In the genomic region with DNA sequence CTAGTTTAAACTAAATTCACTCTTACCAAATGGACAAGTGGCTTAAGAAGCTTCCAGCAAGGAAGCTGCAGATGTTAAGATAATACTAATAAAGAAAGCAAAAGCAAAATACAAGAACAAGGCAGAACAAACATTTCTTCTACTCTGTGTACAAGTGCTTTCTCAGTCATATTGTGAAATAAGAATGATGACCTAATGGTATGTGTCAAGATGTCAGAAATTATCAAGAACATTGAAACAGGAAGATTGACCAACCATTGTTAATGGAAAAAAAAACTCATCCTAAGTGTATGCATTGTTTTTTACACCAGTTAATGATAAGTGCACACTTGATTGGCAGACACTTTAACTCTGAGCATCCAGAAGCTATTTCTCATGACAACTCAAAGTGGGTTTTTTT, we compare ENCODE assay signal across 12 cellular contexts.
DNase-seq lines count a peak whose midpoint lies in the region; ATAC-seq and TF ChIP-seq lines count a peak whose summit lies in the region.
"Had no signal": no experiment of that assay in that cellular context is flagged by ENCODE, and none has a peak within 500 bp of the region (broad histone marks: within the 10 kb centered on the region; RNA-seq: fewer than 3 reads in every experiment).

No MANE protein-coding gene starts in this region.

- H3K27me3 Mint-ChIP-seq in natural killer cell treated with Interleukin-12 subunit alpha and Interleukin-12 subunit beta and Interleukin-15 and Interleukin-18, amount 100 ng/mL, for 72 hours = peaks cover 0 to 2% of the 10 kb centered on the region in 2 donors
- no peaks in the 10 kb centered on the region for H3K27me3 Mint-ChIP-seq in natural killer cell (ENCODE audit: low read depth in 2 of 2)

- no peaks in the 10 kb centered on the region for H3K4me1 Mint-ChIP-seq in natural killer cell treated with Interleukin-12 subunit alpha and Interleukin-12 subunit beta and Interleukin-15 and Interleukin-18, amount 100 ng/mL, for 72 hours (ENCODE audit: low read depth in 2 of 2)
- no peaks in the 10 kb centered on the region for H3K4me1 Mint-ChIP-seq in natural killer cell

- TF ChIP-seq POLR2A in vagina (IDR thresholded peaks at IDR 0.05) = no peak

- H3K4me3 Mint-ChIP-seq in natural killer cell treated with Interleukin-12 subunit alpha and Interleukin-12 subunit beta and Interleukin-15 and Interleukin-18, amount 100 ng/mL, for 72 hours = no peak overlapping the region
- H3K4me3 Mint-ChIP-seq in natural killer cell = no peak overlapping the region

- TF ChIP-seq CTCF in natural killer cell (IDR thresholded peaks at IDR 0.05) (no peak), vagina (IDR thresholded peaks at IDR 0.05) (no peak)

- H3K27ac ChIP-seq in vagina = no peak overlapping the region
- H3K27ac ChIP-seq: tibial artery had no signal

- peaks cover 4% of the 10 kb centered on the region for H3K36me3 Mint-ChIP-seq in natural killer cell treated with Interleukin-12 subunit alpha and Interleukin-12 subunit beta and Interleukin-15 and Interleukin-18, amount 100 ng/mL, for 72 hours
- H3K36me3 Mint-ChIP-seq in natural killer cell = no peaks in the 10 kb centered on the region

- H3K9me3 ChIP-seq in vagina = no peaks in the 10 kb centered on the region

- no peak for DNase-seq in natural killer cell treated with Interleukin-12 subunit alpha and Interleukin-12 subunit beta and Interleukin-15 and Interleukin-18, amount 100 ng/mL, for 72 hours (ENCODE audit: low spot score)
- DNase-seq in natural killer cell (no peak), MV-4-11 (lab: John Stamatoyannopoulos, UW) (peak; percentile 56), vagina (ENCODE audit: extremely low spot score in 2 of 2) (no peak), germinal center (ENCODE audit: low spot score) (no peak), NCI-H2171 (lab: John Stamatoyannopoulos, UW) (no peak), cardiac septum (ENCODE audit: low spot score) (no peak)
- DNase-seq: Kasumi-1, T-helper 1 cell, tibial artery had no signal

- H3K27me3 ChIP-seq in vagina = no peaks in the 10 kb centered on the region
- H3K27me3 ChIP-seq: tibial artery had no signal

- no peaks in the 10 kb centered on the region for H3K36me3 ChIP-seq in vagina
- H3K36me3 ChIP-seq: tibial artery had no signal

- intact Hi-C loops in natural killer cell (cut with micrococcal nuclease) (no loop called here), vagina (cut with DNase I) (no loop called here), cardiac septum (cut with DNase I) (no loop called here)

- H3K9me3 Mint-ChIP-seq in natural killer cell treated with Interleukin-12 subunit alpha and Interleukin-12 subunit beta and Interleukin-15 and Interleukin-18, amount 100 ng/mL, for 72 hours = peaks cover 4% of the 10 kb centered on the region
- H3K9me3 Mint-ChIP-seq in natural killer cell = peaks cover 3 to 12% of the 10 kb centered on the region in 2 donors

- H3K4me1 ChIP-seq in vagina = no peaks in the 10 kb centered on the region
- H3K4me1 ChIP-seq: tibial artery had no signal

- ATAC-seq in natural killer cell treated with Interleukin-12 subunit alpha and Interleukin-12 subunit beta and Interleukin-15 and Interleukin-18, amount 100 ng/mL, for 72 hours = peak; percentile 46 to 75
- ATAC-seq in natural killer cell (no peak), HG02840 (IDR thresholded peaks at IDR 0.05; ENCODE audit: low FRiP score, unreplicated experiment) (peak; percentile 58)
- ATAC-seq: left lobe of liver had no signal

- no peak overlapping the region for H3K27ac Mint-ChIP-seq in natural killer cell treated with Interleukin-12 subunit alpha and Interleukin-12 subunit beta and Interleukin-15 and Interleukin-18, amount 100 ng/mL, for 72 hours
- no peak overlapping the region for H3K27ac Mint-ChIP-seq in natural killer cell

- H3K4me3 ChIP-seq in vagina = no peak overlapping the region
- H3K4me3 ChIP-seq: tibial artery had no signal

Comparison
In these comparisons a context has a peak if more than half of its experiments do, and no peak if none do; other contexts are left out.
1. ATAC-seq: peak in natural killer cell treated with Interleukin-12 subunit alpha and Interleukin-12 subunit beta and Interleukin-15 and Interleukin-18, amount 100 ng/mL, for 72 hours (2 of 2) and HG02840 (single experiment); none in natural killer cell (0 of 3).